In the genomic region with DNA sequence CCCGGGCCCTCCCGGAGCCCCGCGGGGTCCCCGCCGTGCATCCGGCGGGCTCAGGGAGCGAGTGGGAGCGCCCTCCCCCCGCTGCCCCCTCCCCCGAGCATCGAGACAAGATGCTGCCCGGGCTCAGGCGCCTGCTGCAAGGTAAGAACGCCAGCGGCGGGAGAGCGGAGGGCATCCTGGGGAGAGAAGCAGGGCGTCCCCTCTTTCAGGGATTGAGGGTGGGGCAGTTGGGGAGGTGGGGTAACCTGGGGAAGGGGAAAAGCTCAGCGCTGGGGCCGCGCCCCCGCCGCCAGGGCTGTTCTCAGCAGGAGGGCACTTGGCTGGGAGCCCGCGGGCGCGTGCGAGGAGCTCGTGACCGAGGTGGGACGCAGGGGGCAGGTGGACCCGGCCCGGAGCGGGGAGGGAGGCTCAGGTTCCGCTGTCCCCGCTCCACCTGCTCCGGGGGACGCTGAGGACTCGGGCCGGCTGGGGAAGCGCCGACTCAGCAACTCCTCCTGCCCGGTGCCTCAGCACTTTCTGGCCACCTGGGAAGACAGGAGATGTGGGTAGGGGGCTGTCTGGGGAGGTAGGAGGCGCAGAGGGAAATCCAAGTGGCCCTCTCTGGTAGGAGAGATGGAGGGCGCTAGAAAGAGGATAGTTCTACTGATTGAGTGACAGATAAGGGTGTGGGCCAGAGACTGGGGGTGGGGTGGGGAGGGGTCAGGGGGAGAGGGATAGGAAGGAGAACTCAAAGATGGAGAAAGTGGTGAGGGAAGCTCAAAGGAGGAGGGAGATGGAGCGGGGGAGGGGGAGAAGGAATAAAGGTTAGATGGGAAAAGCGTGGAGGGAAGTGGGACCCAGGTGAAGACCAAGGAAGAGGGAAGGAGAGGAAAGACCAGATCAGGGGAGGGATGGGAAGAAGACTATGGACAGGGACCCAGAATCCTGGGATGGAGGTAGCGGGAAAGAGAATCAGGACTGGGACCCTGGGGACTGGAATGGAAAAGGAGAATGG, we compare ENCODE assay signal across 1 cellular context.
A peak's percentile ranks its signal among the peaks of the same experiment; 100 is the strongest.
TF ChIP-seq lines count a peak whose summit lies in the region.

No MANE protein-coding gene starts in this region.

TF ChIP-seq in K562, 482 proteins besides CTCF, POLR2A, EP300 and RAD21:
- peak; percentile 3; the same call in 1 of the 2 replicates for TF ChIP-seq PHF8 (IDR thresholded peaks at IDR 0.05; ENCODE audit: borderline replicate concordance, low read length)
- peak; percentile 42 for TF ChIP-seq NFIC (IDR thresholded peaks at IDR 0.05)
- TF ChIP-seq SNIP1 (IDR thresholded peaks at IDR 0.05; ENCODE audit: low read depth) = no peak
- no peak for TF ChIP-seq KDM5B (IDR thresholded peaks at IDR 0.05; ENCODE audit: insufficient replicate concordance, low read depth, low read length)
- TF ChIP-seq ZNF445 (CRISPR knock-in tag; IDR thresholded peaks at IDR 0.05; ENCODE audit: low read depth) = no peak
- TF ChIP-seq, protein P1, sequence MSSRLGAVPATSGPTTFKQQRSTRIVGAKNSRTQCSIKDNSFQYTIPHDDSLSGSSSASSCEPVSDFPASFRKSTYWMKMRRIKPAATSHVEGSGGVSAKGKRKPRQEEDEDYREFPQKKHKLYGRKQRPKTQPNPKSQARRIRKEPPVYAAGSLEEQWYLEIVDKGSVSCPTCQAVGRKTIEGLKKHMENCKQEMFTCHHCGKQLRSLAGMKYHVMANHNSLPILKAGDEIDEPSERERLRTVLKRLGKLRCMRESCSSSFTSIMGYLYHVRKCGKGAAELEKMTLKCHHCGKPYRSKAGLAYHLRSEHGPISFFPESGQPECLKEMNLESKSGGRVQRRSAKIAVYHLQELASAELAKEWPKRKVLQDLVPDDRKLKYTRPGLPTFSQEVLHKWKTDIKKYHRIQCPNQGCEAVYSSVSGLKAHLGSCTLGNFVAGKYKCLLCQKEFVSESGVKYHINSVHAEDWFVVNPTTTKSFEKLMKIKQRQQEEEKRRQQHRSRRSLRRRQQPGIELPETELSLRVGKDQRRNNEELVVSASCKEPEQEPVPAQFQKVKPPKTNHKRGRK (tag; IDR thresholded peaks at IDR 0.05) = peak; percentile 49
- TF ChIP-seq POLR2G (IDR thresholded peaks at IDR 0.05; ENCODE audit: low read depth, low read length) = peak; percentile 45
- no peak for TF ChIP-seq EZH2 (IDR thresholded peaks at IDR 0.05; ENCODE audit: borderline replicate concordance, low read depth, low read length)
- TF ChIP-seq RBFOX2 (IDR thresholded peaks at IDR 0.05; ENCODE audit: low read depth, low read length) = peak; percentile 15; the same call in 1 of the 2 replicates
- TF ChIP-seq MAFK (IDR thresholded peaks at IDR 0.05; ENCODE audit: low read length) = peak; percentile 60
- peak; percentile 68; the same call in 1 of the 2 replicates for TF ChIP-seq MAFG (tag; conservative IDR thresholded peaks at IDR 0.05)
- no peak for TF ChIP-seq MBD2 (IDR thresholded peaks at IDR 0.05; ENCODE audit: borderline replicate concordance, low read depth)
- no peak for TF ChIP-seq NRF1 (conservative IDR thresholded peaks at IDR 0.05 in 1 of 2, IDR thresholded peaks at IDR 0.05 in 1 of 2)
- peak; percentile 91 for TF ChIP-seq ZNF316 (IDR thresholded peaks at IDR 0.05)
- TF ChIP-seq C11orf30 (IDR thresholded peaks at IDR 0.05; ENCODE audit: low read depth) = peak; percentile 90
- peak; percentile 40 for TF ChIP-seq HMGN3 (IDR thresholded peaks at IDR 0.05; ENCODE audit: borderline replicate concordance, extremely low read depth, insufficient read length, low read depth, low read length)
- TF ChIP-seq E2F6 (IDR thresholded peaks at IDR 0.05; ENCODE audit: borderline replicate concordance in 1 of 2, extremely low read depth in 1 of 2, insufficient read depth in 1 of 2, insufficient read length in 1 of 2, low read depth in 1 of 2, low read length in 1 of 2, poor library complexity in 1 of 2, severe bottlenecking in 1 of 2) = peak in 1 of 2 experiments; percentile 3
